23 cellular contexts compared by ENCODE assay signal in the genomic region with DNA sequence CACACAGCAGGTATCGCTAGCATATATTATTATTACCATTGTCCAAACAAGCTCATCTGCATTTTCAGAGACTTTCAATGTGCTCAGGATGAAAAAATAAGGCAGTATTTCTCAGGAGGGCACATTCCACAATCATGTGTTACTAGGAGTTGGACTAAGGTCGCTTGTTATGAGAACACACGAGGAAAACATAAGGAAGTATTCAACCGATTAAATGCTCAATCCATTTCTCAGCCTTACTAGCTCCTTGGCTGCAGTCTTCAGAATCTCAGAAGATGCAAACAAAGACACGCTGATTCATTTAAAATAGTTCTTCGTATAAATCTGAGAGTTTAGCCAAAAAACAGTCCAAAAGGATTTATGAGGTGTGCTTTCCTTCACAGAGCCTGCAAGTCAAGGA.
DNase-seq lines count a peak whose midpoint lies in the region; ATAC-seq and TF ChIP-seq lines count a peak whose summit lies in the region.
"Had no signal": no experiment of that assay in that cellular context is flagged by ENCODE, and none has a peak within 500 bp of the region (broad histone marks: within the 10 kb centered on the region; RNA-seq: fewer than 3 reads in every experiment).

No MANE protein-coding gene starts in this region.

- no peak overlapping the region for H2BK12ac ChIP-seq in mesenchymal stem cell (ENCODE audit: low read length in 2 of 2)

- H2AK5ac ChIP-seq in IMR-90 (ENCODE audit: low read depth, low read length) = no peak overlapping the region
- H2AK5ac ChIP-seq in mesenchymal stem cell (ENCODE audit: low read length, severe bottlenecking) = no peak overlapping the region

- H3K79me2 ChIP-seq in fibroblast of lung (ENCODE audit: control insufficient read depth, insufficient read depth, low read length) = no peaks in the 10 kb centered on the region

- H2BK20ac ChIP-seq in IMR-90 (ENCODE audit: low read depth, low read length) = no peak overlapping the region

- H3K56ac ChIP-seq in IMR-90 (ENCODE audit: extremely low read depth, insufficient read depth, low read length) = no peak overlapping the region

- H3K4ac ChIP-seq in IMR-90 (ENCODE audit: low read depth, low read length) = no peak overlapping the region
- H3K4ac ChIP-seq in mesenchymal stem cell (ENCODE audit: low read depth in 1 of 2, low read length in 2 of 2) = no peak overlapping the region

- H3K9ac ChIP-seq in IMR-90 (ENCODE audit: low read depth, low read length) = no peak overlapping the region
- no peak overlapping the region for H3K9ac ChIP-seq in fibroblast of lung (ENCODE audit: insufficient read depth, low read length)
- H3K9ac ChIP-seq in mesenchymal stem cell (ENCODE audit: low read length) = peak overlapping the region; percentile 15
- peak overlapping the region in 1 of 5 donors; percentile 22 for H3K9ac ChIP-seq in subcutaneous abdominal adipose tissue (ENCODE audit: low read length in 5 of 5)
- H3K9ac ChIP-seq: KMS-11, SK-N-SH had no signal

- no peak overlapping the region for H2BK15ac ChIP-seq in IMR-90 (ENCODE audit: low read depth, low read length)
- H2BK15ac ChIP-seq in mesenchymal stem cell (ENCODE audit: low read depth, poor library complexity, severe bottlenecking) = no peak overlapping the region

- no peak overlapping the region for H2BK5ac ChIP-seq in IMR-90 (ENCODE audit: low read depth, low read length, poor library complexity, severe bottlenecking)
- H2BK5ac ChIP-seq in mesenchymal stem cell (ENCODE audit: low read depth, low read length, poor library complexity, severe bottlenecking) = no peak overlapping the region

- intact Hi-C loops in IMR-90 (cut with micrococcal nuclease) = no loop called here
- intact Hi-C loops in uterus (cut with DNase I; ENCODE audit: low total_unique reads) = no loop called here

- H3K79me1 ChIP-seq in IMR-90 (ENCODE audit: low read depth in 1 of 2, low read length in 2 of 2) (no peaks in the 10 kb centered on the region), mesenchymal stem cell (replicated peaks; ENCODE audit: low read length, poor library complexity, severe bottlenecking) (no peaks in the 10 kb centered on the region)

- dilution Hi-C loops in IMR-90 (cut with HindIII; ENCODE audit: low sequenced_read_pairs, unreplicated experiment) = no loop called here

- H3K27ac ChIP-seq in IMR-90 (ENCODE audit: insufficient read depth, low read length) (no peak overlapping the region), fibroblast of lung (ENCODE audit: insufficient read depth, low read length) (no peak overlapping the region), mesenchymal stem cell (ENCODE audit: low read length, poor library complexity, severe bottlenecking) (no peak overlapping the region), subcutaneous abdominal adipose tissue (ENCODE audit: low read depth, low read length) (peak overlapping the region; percentile 3), uterus (no peak overlapping the region)
- H3K27ac ChIP-seq: KMS-11 had no signal

- H4K20me1 ChIP-seq in IMR-90 (ENCODE audit: insufficient read depth, low read length) = no peaks in the 10 kb centered on the region
- no peaks in the 10 kb centered on the region for H4K20me1 ChIP-seq in fibroblast of lung (ENCODE audit: control insufficient read depth, extremely low read depth, insufficient read depth, low read length)

- POLR2A ChIA-PET in IMR-90 (lab: Charles Lee; ENCODE audit: unreplicated experiment) = no interaction called here

- H3K9me3 ChIP-seq in IMR-90 (ENCODE audit: control insufficient read depth, insufficient read depth, low read length) = no peaks in the 10 kb centered on the region
- no peaks in the 10 kb centered on the region for H3K9me3 ChIP-seq in fibroblast of lung (ENCODE audit: control insufficient read depth, insufficient read depth, low read depth, low read length)
- no peaks in the 10 kb centered on the region for H3K9me3 ChIP-seq in mesenchymal stem cell (ENCODE audit: control insufficient read depth, low read length)
- H3K9me3 ChIP-seq in subcutaneous abdominal adipose tissue (ENCODE audit: control insufficient read depth in 5 of 5, low read length in 5 of 5) = no peaks in the 10 kb centered on the region
- no peaks in the 10 kb centered on the region for H3K9me3 ChIP-seq in uterus
- H3K9me3 ChIP-seq: Caco-2, SK-N-SH had no signal

- peaks cover 2% of the 10 kb centered on the region; the same call in 1 of the 2 replicates for H3K4me1 ChIP-seq in IMR-90 (ENCODE audit: control insufficient read depth, insufficient read depth, low read length)
- no peaks in the 10 kb centered on the region for H3K4me1 ChIP-seq in fibroblast of lung (ENCODE audit: control insufficient read depth, extremely low read depth, insufficient read depth, low read length)
- no peaks in the 10 kb centered on the region for H3K4me1 ChIP-seq in mesenchymal stem cell (ENCODE audit: control insufficient read depth, insufficient read depth, low read depth, low read length)
- H3K4me1 ChIP-seq in subcutaneous abdominal adipose tissue (ENCODE audit: control insufficient read depth in 5 of 5, insufficient read depth in 5 of 5, low read length in 5 of 5) = peaks cover 5 to 20% (median 16%) of the 10 kb centered on the region in 5 donors
- no peaks in the 10 kb centered on the region for H3K4me1 ChIP-seq in uterus
- H3K4me1 ChIP-seq: Caco-2 had no signal

- ATAC-seq in IMR-90 (ENCODE audit: low read depth) (peak; percentile 72), GM19328 (IDR thresholded peaks at IDR 0.05; ENCODE audit: unreplicated experiment) (no peak), GM21723 (IDR thresholded peaks at IDR 0.05; ENCODE audit: unreplicated experiment) (no peak)

- H4K5ac ChIP-seq in IMR-90 (ENCODE audit: low read depth, low read length) = no peak overlapping the region

- H2BK120ac ChIP-seq in IMR-90 (ENCODE audit: low read depth, low read length) = no peak overlapping the region
- H2BK120ac ChIP-seq in mesenchymal stem cell (ENCODE audit: low read depth, low read length) = no peak overlapping the region

- no CpG with 5 or more reads among the region's 6 CpGs for WGBS in IMR-90 (ENCODE audit: extremely low coverage in 2 of 2, insufficient read length in 1 of 2), 2 experiments
- 90% methylated on average over 5 of the region's 6 CpGs for WGBS in mesenchymal stem cell

- H3K4me2 ChIP-seq in IMR-90 (ENCODE audit: low read depth, low read length) = peak overlapping the region; percentile 42; the same call in 1 of the 2 replicates
- peak overlapping the region; percentile 23 for H3K4me2 ChIP-seq in fibroblast of lung (ENCODE audit: extremely low read depth, insufficient read depth, low read length)
- H3K4me2 ChIP-seq in mesenchymal stem cell (ENCODE audit: low read length, poor library complexity, severe bottlenecking) = no peak overlapping the region
- H3K4me2 ChIP-seq: KMS-11, SK-N-SH had no signal

- no peak overlapping the region for H4K91ac ChIP-seq in IMR-90 (ENCODE audit: insufficient read depth, low read depth, low read length)
- H4K91ac ChIP-seq in mesenchymal stem cell (ENCODE audit: low read length) = no peak overlapping the region

- TF ChIP-seq CTCF in IMR-90 (conservative IDR thresholded peaks at IDR 0.05; ENCODE audit: low read depth, low read length) (no peak), fibroblast of lung (conservative IDR thresholded peaks at IDR 0.05 in 1 of 2, IDR thresholded peaks at IDR 0.05 in 1 of 2; ENCODE audit: low read depth in 1 of 2, low read length in 2 of 2) (no peak), uterus (IDR thresholded peaks at IDR 0.05) (no peak)

- H3K9me1 ChIP-seq in IMR-90 (ENCODE audit: insufficient read depth, low read length) = no peaks in the 10 kb centered on the region

- H3K18ac ChIP-seq in IMR-90 (ENCODE audit: low read depth, low read length) = no peak overlapping the region
- H3K18ac ChIP-seq in mesenchymal stem cell (ENCODE audit: low read depth in 1 of 2, low read length in 2 of 2) = no peak overlapping the region

- in situ Hi-C loops in IMR-90 (cut with MboI; ENCODE audit: low sequenced_read_pairs) = no loop called here

- BruUV-seq in IMR-90 (replicated peaks; lab: Mats Ljungman, UMichigan) = no TSS peak

- DNase-seq in IMR-90 (peak; percentile 25), fibroblast of lung (ENCODE audit: low read depth in 2 of 2) (peak in 1 of 2 donors; percentile 28), mesenchymal stem cell (no peak), uterus (no peak)
- DNase-seq: ACHN; Caco-2; CD4-positive, CD25-positive, alpha-beta regulatory T cell; DMS153; GDM1; H7; MV-4-11; NCI-H1417; NCI-H187; NCI-H2107; NCI-H2227 treated with DMSO at 0.1 percent for 48 hours; NCI-H510A treated with DMSO at 0.1 percent for 48 hours; NCI-H774; SHP77; SK-N-SH had no signal

- H3K4me3 ChIP-seq in IMR-90 (ENCODE audit: insufficient read depth, low read depth, low read length) (no peak overlapping the region), fibroblast of lung (replicated peaks in 1 of 4; ENCODE audit: control extremely low read depth in 1 of 4, insufficient read depth in 1 of 4, low read depth in 3 of 4, low read length in 4 of 4) (no peak overlapping the region), mesenchymal stem cell (ENCODE audit: insufficient read depth in 1 of 2, low read depth in 1 of 2, low read length in 2 of 2) (no peak overlapping the region), subcutaneous abdominal adipose tissue (ENCODE audit: low read depth in 1 of 5, low read length in 5 of 5) (no peak overlapping the region), uterus (no peak overlapping the region)

- TF ChIP-seq POLR2A in IMR-90 (IDR thresholded peaks at IDR 0.05; ENCODE audit: low read depth, low read length) = no peak
- no peak for TF ChIP-seq POLR2A in uterus (IDR thresholded peaks at IDR 0.05)

- no peak overlapping the region for H3K14ac ChIP-seq in IMR-90 (replicated peaks; ENCODE audit: low read depth, low read length)
- no peak overlapping the region for H3K14ac ChIP-seq in mesenchymal stem cell (ENCODE audit: low read length in 2 of 2)

- TF ChIP-seq RAD21 in IMR-90 (IDR thresholded peaks at IDR 0.05; ENCODE audit: low read length) = no peak

- CTCF ChIA-PET in IMR-90 (lab: Yijun Ruan, JAX) = interaction anchor here (0.6 kb wide), 1 partner anchor 426 kb away, joined by 3 read pairs; no protein-coding TSS in a partner anchor

- H3K27me3 ChIP-seq in IMR-90 (ENCODE audit: control insufficient read depth, insufficient read depth, low read length) (0 out of 2 replicates have a peak, but pooled peaks cover 4% of the 10 kb centered on the region), fibroblast of lung (ENCODE audit: control insufficient read depth, insufficient read depth, low read length) (no peaks in the 10 kb centered on the region), mesenchymal stem cell (ENCODE audit: control insufficient read depth in 1 of 2, insufficient read depth in 1 of 2, low read length in 2 of 2) (no peaks in the 10 kb centered on the region), subcutaneous abdominal adipose tissue (ENCODE audit: control insufficient read depth in 5 of 5, insufficient read depth in 4 of 5, low read length in 5 of 5) (no peaks in the 10 kb centered on the region), uterus (no peaks in the 10 kb centered on the region)

- no peak overlapping the region for H3K23ac ChIP-seq in IMR-90 (ENCODE audit: low read depth, low read length)
- no peak overlapping the region for H3K23ac ChIP-seq in mesenchymal stem cell (ENCODE audit: low read length in 2 of 2)

- H4K8ac ChIP-seq in IMR-90 (ENCODE audit: low read depth in 2 of 2, low read length in 2 of 2) (no peak overlapping the region), mesenchymal stem cell (ENCODE audit: low read length) (no peak overlapping the region)

- H2AFZ ChIP-seq in IMR-90 (replicated peaks; ENCODE audit: low read length, poor library complexity) = no peak overlapping the region
- no peak overlapping the region for H2AFZ ChIP-seq in fibroblast of lung (ENCODE audit: low read length)
- H2AFZ ChIP-seq in mesenchymal stem cell (ENCODE audit: low read depth, low read length) = no peak overlapping the region

- H3K36me3 ChIP-seq in IMR-90 (ENCODE audit: control insufficient read depth, insufficient read depth, low read length) = no peaks in the 10 kb centered on the region
- H3K36me3 ChIP-seq in fibroblast of lung (ENCODE audit: control insufficient read depth, insufficient read depth, low read length) = no peaks in the 10 kb centered on the region
- peaks cover 0 to 5% of the 10 kb centered on the region in 2 experiments for H3K36me3 ChIP-seq in mesenchymal stem cell (ENCODE audit: control insufficient read depth in 1 of 2, insufficient read depth in 2 of 2, low read depth in 1 of 2, low read length in 2 of 2)
- H3K36me3 ChIP-seq in subcutaneous abdominal adipose tissue (ENCODE audit: control insufficient read depth in 5 of 5, insufficient read depth in 5 of 5, low read length in 5 of 5) = peaks cover 0 to 15% (median 0%) of the 10 kb centered on the region in 5 donors
- H3K36me3 ChIP-seq in uterus = no peaks in the 10 kb centered on the region

- H2AK9ac ChIP-seq in IMR-90 (replicated peaks; ENCODE audit: low read depth, low read length, poor library complexity) = no peak overlapping the region
